ENCODE assay signal across 1 cellular context in the genomic region with DNA sequence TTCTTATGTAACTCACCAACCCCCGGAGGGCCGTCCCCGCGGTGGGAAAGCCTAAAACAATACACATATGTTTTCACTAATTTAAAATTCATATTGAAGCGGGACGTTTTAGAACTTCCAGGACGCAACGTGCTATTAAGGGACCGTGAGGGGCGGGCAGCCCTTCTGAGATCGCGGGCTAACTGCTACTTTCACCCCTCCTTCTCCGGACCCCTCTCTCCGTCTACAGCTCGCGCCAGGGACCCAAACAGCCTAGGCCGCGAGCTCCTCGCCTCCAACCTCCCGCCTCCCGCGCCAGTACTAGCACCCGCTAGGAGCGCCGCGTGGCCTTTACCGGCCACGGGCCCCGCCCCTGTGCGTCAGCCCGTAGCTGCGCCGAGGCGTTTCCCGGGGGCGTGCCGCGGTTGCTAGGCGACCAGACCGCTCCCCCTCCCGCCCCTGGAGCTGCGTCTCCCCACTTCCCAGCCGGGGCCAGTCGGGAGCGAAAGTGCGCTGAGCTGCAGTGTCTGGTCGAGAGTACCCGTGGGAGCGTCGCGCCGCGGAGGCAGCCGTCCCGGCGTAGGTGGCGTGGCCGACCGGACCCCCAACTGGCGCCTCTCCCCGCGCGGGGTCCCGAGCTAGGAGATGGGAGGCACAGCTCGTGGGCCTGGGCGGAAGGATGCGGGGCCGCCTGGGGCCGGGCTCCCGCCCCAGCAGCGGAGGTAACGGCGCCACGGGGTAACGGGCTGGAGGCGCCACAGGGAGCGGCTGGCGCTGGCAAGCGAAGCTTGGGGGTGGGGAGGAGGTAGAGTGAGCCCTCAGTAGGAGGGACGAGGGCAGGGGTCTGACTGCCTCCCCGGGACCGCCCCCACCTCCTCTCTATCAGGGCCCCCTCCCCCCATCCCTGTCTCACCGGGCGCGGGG.
A peak's percentile ranks its signal among the peaks of the same experiment; 100 is the strongest.
TF ChIP-seq lines count a peak whose summit lies in the region.

TSS of gene DYRK3 (plus strand) at position 457 of the 903 bp plus-strand sequence. CDS start at position 625, 168 bp downstream.

TF ChIP-seq in HepG2, 621 proteins besides CTCF, POLR2A, EP300 and RAD21 (continued from another document and continues in another):
- no peak for TF ChIP-seq PHB2 (IDR thresholded peaks at IDR 0.05; ENCODE audit: partially characterized antibody)
- TF ChIP-seq KLF15 (CRISPR knock-in tag; IDR thresholded peaks at IDR 0.05; ENCODE audit: borderline replicate concordance), result peak; percentile 74; the same call in 1 of the 2 replicates
- no peak for TF ChIP-seq SMARCE1 (IDR thresholded peaks at IDR 0.05; ENCODE audit: borderline replicate concordance)
- TF ChIP-seq JUNB (CRISPR knock-in tag; IDR thresholded peaks at IDR 0.05; ENCODE audit: borderline replicate concordance), result no peak
- TF ChIP-seq, protein P1, sequence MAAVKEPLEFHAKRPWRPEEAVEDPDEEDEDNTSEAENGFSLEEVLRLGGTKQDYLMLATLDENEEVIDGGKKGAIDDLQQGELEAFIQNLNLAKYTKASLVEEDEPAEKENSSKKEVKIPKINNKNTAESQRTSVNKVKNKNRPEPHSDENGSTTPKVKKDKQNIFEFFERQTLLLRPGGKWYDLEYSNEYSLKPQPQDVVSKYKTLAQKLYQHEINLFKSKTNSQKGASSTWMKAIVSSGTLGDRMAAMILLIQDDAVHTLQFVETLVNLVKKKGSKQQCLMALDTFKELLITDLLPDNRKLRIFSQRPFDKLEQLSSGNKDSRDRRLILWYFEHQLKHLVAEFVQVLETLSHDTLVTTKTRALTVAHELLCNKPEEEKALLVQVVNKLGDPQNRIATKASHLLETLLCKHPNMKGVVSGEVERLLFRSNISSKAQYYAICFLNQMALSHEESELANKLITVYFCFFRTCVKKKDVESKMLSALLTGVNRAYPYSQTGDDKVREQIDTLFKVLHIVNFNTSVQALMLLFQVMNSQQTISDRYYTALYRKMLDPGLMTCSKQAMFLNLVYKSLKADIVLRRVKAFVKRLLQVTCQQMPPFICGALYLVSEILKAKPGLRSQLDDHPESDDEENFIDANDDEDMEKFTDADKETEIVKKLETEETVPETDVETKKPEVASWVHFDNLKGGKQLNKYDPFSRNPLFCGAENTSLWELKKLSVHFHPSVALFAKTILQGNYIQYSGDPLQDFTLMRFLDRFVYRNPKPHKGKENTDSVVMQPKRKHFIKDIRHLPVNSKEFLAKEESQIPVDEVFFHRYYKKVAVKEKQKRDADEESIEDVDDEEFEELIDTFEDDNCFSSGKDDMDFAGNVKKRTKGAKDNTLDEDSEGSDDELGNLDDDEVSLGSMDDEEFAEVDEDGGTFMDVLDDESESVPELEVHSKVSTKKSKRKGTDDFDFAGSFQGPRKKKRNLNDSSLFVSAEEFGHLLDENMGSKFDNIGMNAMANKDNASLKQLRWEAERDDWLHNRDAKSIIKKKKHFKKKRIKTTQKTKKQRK (IDR thresholded peaks at IDR 0.05; ENCODE audit: low read length), result no peak
- TF ChIP-seq ZNF30 (CRISPR knock-in tag; IDR thresholded peaks at IDR 0.05), result no peak
- no peak for TF ChIP-seq SRF (IDR thresholded peaks at IDR 0.05; ENCODE audit: low read depth, low read length)
- 0 out of 2 replicates have a peak, but pooled peaks have one; percentile 44 for TF ChIP-seq SMYD3 (CRISPR knock-in tag; IDR thresholded peaks at IDR 0.05)
- no peak for TF ChIP-seq GLI4 (CRISPR knock-in tag; IDR thresholded peaks at IDR 0.05; ENCODE audit: borderline replicate concordance)
- TF ChIP-seq, protein P2, sequence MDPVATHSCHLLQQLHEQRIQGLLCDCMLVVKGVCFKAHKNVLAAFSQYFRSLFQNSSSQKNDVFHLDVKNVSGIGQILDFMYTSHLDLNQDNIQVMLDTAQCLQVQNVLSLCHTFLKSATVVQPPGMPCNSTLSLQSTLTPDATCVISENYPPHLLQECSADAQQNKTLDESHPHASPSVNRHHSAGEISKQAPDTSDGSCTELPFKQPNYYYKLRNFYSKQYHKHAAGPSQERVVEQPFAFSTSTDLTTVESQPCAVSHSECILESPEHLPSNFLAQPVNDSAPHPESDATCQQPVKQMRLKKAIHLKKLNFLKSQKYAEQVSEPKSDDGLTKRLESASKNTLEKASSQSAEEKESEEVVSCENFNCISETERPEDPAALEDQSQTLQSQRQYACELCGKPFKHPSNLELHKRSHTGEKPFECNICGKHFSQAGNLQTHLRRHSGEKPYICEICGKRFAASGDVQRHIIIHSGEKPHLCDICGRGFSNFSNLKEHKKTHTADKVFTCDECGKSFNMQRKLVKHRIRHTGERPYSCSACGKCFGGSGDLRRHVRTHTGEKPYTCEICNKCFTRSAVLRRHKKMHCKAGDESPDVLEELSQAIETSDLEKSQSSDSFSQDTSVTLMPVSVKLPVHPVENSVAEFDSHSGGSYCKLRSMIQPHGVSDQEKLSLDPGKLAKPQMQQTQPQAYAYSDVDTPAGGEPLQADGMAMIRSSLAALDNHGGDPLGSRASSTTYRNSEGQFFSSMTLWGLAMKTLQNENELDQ (CRISPR knock-in tag; IDR thresholded peaks at IDR 0.05; ENCODE audit: borderline replicate concordance), result no peak
- TF ChIP-seq NCOR1 (IDR thresholded peaks at IDR 0.05; ENCODE audit: borderline replicate concordance, low read length), result no peak
- TF ChIP-seq, protein P3, sequence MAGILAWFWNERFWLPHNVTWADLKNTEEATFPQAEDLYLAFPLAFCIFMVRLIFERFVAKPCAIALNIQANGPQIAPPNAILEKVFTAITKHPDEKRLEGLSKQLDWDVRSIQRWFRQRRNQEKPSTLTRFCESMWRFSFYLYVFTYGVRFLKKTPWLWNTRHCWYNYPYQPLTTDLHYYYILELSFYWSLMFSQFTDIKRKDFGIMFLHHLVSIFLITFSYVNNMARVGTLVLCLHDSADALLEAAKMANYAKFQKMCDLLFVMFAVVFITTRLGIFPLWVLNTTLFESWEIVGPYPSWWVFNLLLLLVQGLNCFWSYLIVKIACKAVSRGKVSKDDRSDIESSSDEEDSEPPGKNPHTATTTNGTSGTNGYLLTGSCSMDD (CRISPR knock-in tag; IDR thresholded peaks at IDR 0.05), result no peak
- peak; percentile 36 for TF ChIP-seq ZBTB20 (CRISPR knock-in tag; IDR thresholded peaks at IDR 0.05; ENCODE audit: borderline replicate concordance, low read depth)
- peak; percentile 78 for TF ChIP-seq MXD4 (CRISPR knock-in tag; IDR thresholded peaks at IDR 0.05)
- no peak for TF ChIP-seq FOXK1 (CRISPR knock-in tag; IDR thresholded peaks at IDR 0.05; ENCODE audit: borderline replicate concordance, low read depth)
- no peak; the same call in 1 of the 2 replicates for TF ChIP-seq EED (CRISPR knock-in tag; IDR thresholded peaks at IDR 0.05)
- no peak for TF ChIP-seq NR2F2 (IDR thresholded peaks at IDR 0.05; ENCODE audit: borderline replicate concordance, low read depth)
- TF ChIP-seq HNRNPK (IDR thresholded peaks at IDR 0.05; ENCODE audit: low read depth, low read length, poor library complexity, severe bottlenecking), result peak; percentile 38
- peak; percentile 72; the same call in 1 of the 2 replicates for TF ChIP-seq ZNF709 (CRISPR knock-in tag; IDR thresholded peaks at IDR 0.05)
- TF ChIP-seq HCFC1 (IDR thresholded peaks at IDR 0.05; ENCODE audit: low read depth, low read length), result no peak
- TF ChIP-seq PITX1 (CRISPR knock-in tag; IDR thresholded peaks at IDR 0.05), result peak; percentile 27; the same call in 1 of the 2 replicates
- peak; percentile 88; the same call in 1 of the 2 replicates for TF ChIP-seq KLF12 (CRISPR knock-in tag; IDR thresholded peaks at IDR 0.05; ENCODE audit: borderline replicate concordance)
- TF ChIP-seq ZSCAN12 (CRISPR knock-in tag; IDR thresholded peaks at IDR 0.05), result no peak
- TF ChIP-seq ZNF552 (CRISPR knock-in tag; IDR thresholded peaks at IDR 0.05; ENCODE audit: borderline replicate concordance), result 0 out of 2 replicates have a peak, but pooled peaks have one; percentile 53
- TF ChIP-seq ZNF350 (CRISPR knock-in tag; IDR thresholded peaks at IDR 0.05; ENCODE audit: borderline replicate concordance, low read depth), result peak; percentile 82; the same call in 1 of the 2 replicates
- TF ChIP-seq ZNF282 (IDR thresholded peaks at IDR 0.05; ENCODE audit: partially characterized antibody), result no peak
- TF ChIP-seq NFIC (IDR thresholded peaks at IDR 0.05; ENCODE audit: low read length), result no peak
- TF ChIP-seq ZXDC (CRISPR knock-in tag; IDR thresholded peaks at IDR 0.05), result no peak
- TF ChIP-seq, protein P4, sequence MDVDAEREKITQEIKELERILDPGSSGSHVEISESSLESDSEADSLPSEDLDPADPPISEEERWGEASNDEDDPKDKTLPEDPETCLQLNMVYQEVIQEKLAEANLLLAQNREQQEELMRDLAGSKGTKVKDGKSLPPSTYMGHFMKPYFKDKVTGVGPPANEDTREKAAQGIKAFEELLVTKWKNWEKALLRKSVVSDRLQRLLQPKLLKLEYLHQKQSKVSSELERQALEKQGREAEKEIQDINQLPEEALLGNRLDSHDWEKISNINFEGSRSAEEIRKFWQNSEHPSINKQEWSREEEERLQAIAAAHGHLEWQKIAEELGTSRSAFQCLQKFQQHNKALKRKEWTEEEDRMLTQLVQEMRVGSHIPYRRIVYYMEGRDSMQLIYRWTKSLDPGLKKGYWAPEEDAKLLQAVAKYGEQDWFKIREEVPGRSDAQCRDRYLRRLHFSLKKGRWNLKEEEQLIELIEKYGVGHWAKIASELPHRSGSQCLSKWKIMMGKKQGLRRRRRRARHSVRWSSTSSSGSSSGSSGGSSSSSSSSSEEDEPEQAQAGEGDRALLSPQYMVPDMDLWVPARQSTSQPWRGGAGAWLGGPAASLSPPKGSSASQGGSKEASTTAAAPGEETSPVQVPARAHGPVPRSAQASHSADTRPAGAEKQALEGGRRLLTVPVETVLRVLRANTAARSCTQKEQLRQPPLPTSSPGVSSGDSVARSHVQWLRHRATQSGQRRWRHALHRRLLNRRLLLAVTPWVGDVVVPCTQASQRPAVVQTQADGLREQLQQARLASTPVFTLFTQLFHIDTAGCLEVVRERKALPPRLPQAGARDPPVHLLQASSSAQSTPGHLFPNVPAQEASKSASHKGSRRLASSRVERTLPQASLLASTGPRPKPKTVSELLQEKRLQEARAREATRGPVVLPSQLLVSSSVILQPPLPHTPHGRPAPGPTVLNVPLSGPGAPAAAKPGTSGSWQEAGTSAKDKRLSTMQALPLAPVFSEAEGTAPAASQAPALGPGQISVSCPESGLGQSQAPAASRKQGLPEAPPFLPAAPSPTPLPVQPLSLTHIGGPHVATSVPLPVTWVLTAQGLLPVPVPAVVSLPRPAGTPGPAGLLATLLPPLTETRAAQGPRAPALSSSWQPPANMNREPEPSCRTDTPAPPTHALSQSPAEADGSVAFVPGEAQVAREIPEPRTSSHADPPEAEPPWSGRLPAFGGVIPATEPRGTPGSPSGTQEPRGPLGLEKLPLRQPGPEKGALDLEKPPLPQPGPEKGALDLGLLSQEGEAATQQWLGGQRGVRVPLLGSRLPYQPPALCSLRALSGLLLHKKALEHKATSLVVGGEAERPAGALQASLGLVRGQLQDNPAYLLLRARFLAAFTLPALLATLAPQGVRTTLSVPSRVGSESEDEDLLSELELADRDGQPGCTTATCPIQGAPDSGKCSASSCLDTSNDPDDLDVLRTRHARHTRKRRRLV (CRISPR knock-in tag; IDR thresholded peaks at IDR 0.05), result no peak
- TF ChIP-seq NFKBIZ (CRISPR knock-in tag; IDR thresholded peaks at IDR 0.05), result no peak
- no peak for TF ChIP-seq RNF2 (conservative IDR thresholded peaks at IDR 0.05; ENCODE audit: low read depth)
- TF ChIP-seq CAMTA2 (CRISPR knock-in tag; IDR thresholded peaks at IDR 0.05; ENCODE audit: borderline replicate concordance), result peak; percentile 85; the same call in 1 of the 2 replicates
- TF ChIP-seq HDAC1 (CRISPR knock-in tag; IDR thresholded peaks at IDR 0.05), result peak; percentile 96
- no peak for TF ChIP-seq SIX4 (CRISPR knock-in tag; IDR thresholded peaks at IDR 0.05)
- TF ChIP-seq FOXM1 (CRISPR knock-in tag; IDR thresholded peaks at IDR 0.05), result no peak
- no peak for TF ChIP-seq ZNF451 (CRISPR knock-in tag; IDR thresholded peaks at IDR 0.05)
- peak; percentile 42 for TF ChIP-seq TEAD3 (CRISPR knock-in tag; optimal IDR thresholded peaks at IDR 0.05; ENCODE audit: borderline replicate concordance)
- peak; percentile 70 for TF ChIP-seq ASH2L (IDR thresholded peaks at IDR 0.05; ENCODE audit: insufficient read length, low read depth, low read length)
- TF ChIP-seq ZNF251 (CRISPR knock-in tag; IDR thresholded peaks at IDR 0.05), result peak; percentile 56; the same call in 1 of the 2 replicates
- peak; percentile 73 for TF ChIP-seq UBTF (CRISPR knock-in tag; IDR thresholded peaks at IDR 0.05)
- 0 out of 2 replicates have a peak, but pooled peaks have one; percentile 26 for TF ChIP-seq ZNF773 (CRISPR knock-in tag; IDR thresholded peaks at IDR 0.05; ENCODE audit: borderline replicate concordance)
